Comparison of ENCODE assay signal across 34 cellular contexts in genomic region chr2:222309361-222309760, GRCh38. TPM values are rescaled to one million over a fixed set of nuclear protein-coding genes. Genes with fewer than 3 reads are reported as not detected.
"Had no signal": no experiment of that assay in that cellular context is flagged by ENCODE, and none has a peak within 500 bp of the region (broad histone marks: within the 10 kb centered on the region; RNA-seq: fewer than 3 reads in every experiment).

No MANE protein-coding gene starts in this region.

- H3K27ac ChIP-seq: coronary artery, esophagus muscularis mucosa, foreskin keratinocyte, gastroesophageal sphincter, heart left ventricle, hepatocyte, lower lobe of right lung, ovary, psoas muscle, suprapubic skin, transverse colon, upper lobe of right lung, uterus had no signal

- H3K4me1 ChIP-seq: foreskin keratinocyte, uterus had no signal

- H3K36me3 ChIP-seq: esophagus muscularis mucosa, gastroesophageal sphincter, heart left ventricle, lower lobe of right lung, ovary, suprapubic skin, transverse colon, upper lobe of right lung, uterus had no signal

- DNase-seq: dermis blood vessel endothelial cell; effector memory CD4-positive, alpha-beta T cell; foreskin keratinocyte; heart left ventricle; islet precursor cell; kidney glomerular epithelial cell; left colon; left ventricle myocardium superior; lower lobe of right lung; natural killer cell; occipital lobe; ovary; posterior cingulate gyrus; psoas muscle; small intestine; stimulated activated CD4-positive, alpha-beta T cell treated with anti-CD3 and anti-CD28 coated beads, Interleukin-15, amount 100 ng/mL, for 24 hours; stimulated activated CD4-positive, alpha-beta T cell treated with anti-CD3 and anti-CD28 coated beads, Interleukin-2, amount 100 ng/mL, for 48 hours; stimulated activated CD8-positive, alpha-beta memory T cell treated with anti-CD3 and anti-CD28 coated beads, Interleukin-4, amount 100 ng/mL, for 48 hours; stimulated activated naive CD4-positive, alpha-beta T cell; stimulated activated naive CD8-positive, alpha-beta T cell treated with anti-CD3 and anti-CD28 coated beads, Interleukin-15, amount 100 ng/mL, for 72 hours; transverse colon; upper lobe of right lung; uterus had no signal

- H3K4me3 Mint-ChIP-seq: stimulated activated naive CD8-positive, alpha-beta T cell treated with anti-CD3 and anti-CD28 coated beads, Interleukin-15, amount 100 ng/mL, for 72 hours had no signal

- H3K4me3 ChIP-seq: coronary artery, esophagus muscularis mucosa, gastroesophageal sphincter, heart left ventricle, hepatocyte, lower lobe of right lung, ovary, psoas muscle, suprapubic skin, transverse colon, upper lobe of right lung, uterus had no signal

- H3K9me3 ChIP-seq: esophagus muscularis mucosa, gastroesophageal sphincter, heart left ventricle, lower lobe of right lung, psoas muscle, suprapubic skin, transverse colon, upper lobe of right lung, uterus had no signal

- H3K27ac Mint-ChIP-seq: natural killer cell; stimulated activated naive CD8-positive, alpha-beta T cell treated with anti-CD3 and anti-CD28 coated beads, Interleukin-15, amount 100 ng/mL, for 72 hours had no signal

RNA-seq across cellular contexts. Expression of gene PAX3, which starts 10.6 kb away (rescaled TPM):
- total RNA-seq: dermis blood vessel endothelial cell, endothelial cell of umbilical vein, epithelial cell of proximal tubule, esophagus muscularis mucosa, fibroblast of lung, foreskin keratinocyte, hepatocyte, left colon, left ventricle myocardium superior, lower lobe of right lung, mesenteric fat pad, natural killer cell, ovary, renal cortical epithelial cell, transverse colon, upper lobe of right lung, uterus had no signal
- polyA plus RNA-seq: endothelial cell of umbilical vein, fibroblast of lung, foreskin keratinocyte, heart left ventricle, hepatocyte, neural cell, ovary, small intestine had no signal
